10 cellular contexts compared by ENCODE assay signal in genomic region chr18:52694804-52695203, GRCh38.
DNase-seq lines count a peak whose midpoint lies in the region; ATAC-seq and TF ChIP-seq lines count a peak whose summit lies in the region.
"Had no signal": no experiment of that assay in that cellular context is flagged by ENCODE, and none has a peak within 500 bp of the region (broad histone marks: within the 10 kb centered on the region; RNA-seq: fewer than 3 reads in every experiment).

No MANE protein-coding gene starts in this region.

- DNase-seq in DMS153 treated with DMSO at 0.1 percent for 48 hours (lab: John Stamatoyannopoulos, UW; ENCODE audit: unreplicated experiment) (peak; percentile 7), DMS153 (lab: John Stamatoyannopoulos, UW) (no peak), Kasumi-1 (lab: John Stamatoyannopoulos, UW) (peak; percentile 13 to 40), choroid plexus epithelial cell (ENCODE audit: low read depth) (peak; percentile 24), osteocyte (ENCODE audit: extremely low spot score, unreplicated experiment) (no peak), NCI-H2029 (lab: John Stamatoyannopoulos, UW) (no peak)
- DNase-seq in T-helper 2 cell treated with Interferon-gamma antibody and Interleukin-4, amounts not matched to agents 5 μg/mL and 100 μg/mL, for 36 hours (ENCODE audit: low spot score): no peak
- DNase-seq: NCI-H187 treated with DMSO at 0.1 percent for 48 hours, tibial artery had no signal

- no peaks in the 10 kb centered on the region for H3K9me3 Mint-ChIP-seq in osteocyte (ENCODE audit: unreplicated experiment)
- H3K9me3 Mint-ChIP-seq in T-helper 2 cell treated with Interferon-gamma antibody and Interleukin-4, amounts not matched to agents 5 μg/mL and 100 μg/mL, for 36 hours: no peaks in the 10 kb centered on the region

- no peaks in the 10 kb centered on the region for H3K36me3 Mint-ChIP-seq in osteocyte (ENCODE audit: unreplicated experiment)
- H3K36me3 Mint-ChIP-seq in T-helper 2 cell treated with Interferon-gamma antibody and Interleukin-4, amounts not matched to agents 5 μg/mL and 100 μg/mL, for 36 hours (ENCODE audit: low read depth): no peaks in the 10 kb centered on the region

- ATAC-seq in HG03025 (IDR thresholded peaks at IDR 0.05; ENCODE audit: low FRiP score, unreplicated experiment): no peak

- no peaks in the 10 kb centered on the region for H3K4me1 Mint-ChIP-seq in osteocyte (ENCODE audit: unreplicated experiment)
- H3K4me1 Mint-ChIP-seq in T-helper 2 cell treated with Interferon-gamma antibody and Interleukin-4, amounts not matched to agents 5 μg/mL and 100 μg/mL, for 36 hours (ENCODE audit: low read depth): no peaks in the 10 kb centered on the region

- H3K4me3 ChIP-seq in choroid plexus epithelial cell (ENCODE audit: low read depth, low read length): no peak overlapping the region
- H3K4me3 ChIP-seq: tibial artery had no signal

- TF ChIP-seq CTCF in choroid plexus epithelial cell (conservative IDR thresholded peaks at IDR 0.05; ENCODE audit: low read depth, low read length) (peak; percentile 57), osteocyte (IDR thresholded peaks at IDR 0.05) (peak; percentile 45)

- H3K4me3 Mint-ChIP-seq in osteocyte (ENCODE audit: unreplicated experiment): no peak overlapping the region
- no peak overlapping the region for H3K4me3 Mint-ChIP-seq in T-helper 2 cell treated with Interferon-gamma antibody and Interleukin-4, amounts not matched to agents 5 μg/mL and 100 μg/mL, for 36 hours

- H3K27me3 Mint-ChIP-seq in osteocyte (ENCODE audit: unreplicated experiment): no peaks in the 10 kb centered on the region
- H3K27me3 Mint-ChIP-seq in T-helper 2 cell treated with Interferon-gamma antibody and Interleukin-4, amounts not matched to agents 5 μg/mL and 100 μg/mL, for 36 hours (ENCODE audit: low read depth): no peaks in the 10 kb centered on the region

- no peak overlapping the region for H3K27ac Mint-ChIP-seq in osteocyte (ENCODE audit: unreplicated experiment)
- no peak overlapping the region for H3K27ac Mint-ChIP-seq in T-helper 2 cell treated with Interferon-gamma antibody and Interleukin-4, amounts not matched to agents 5 μg/mL and 100 μg/mL, for 36 hours

Comparison
In these comparisons a context has a peak if more than half of its experiments do, and no peak if none do; other contexts are left out.
1. DNase-seq: peak in DMS153 treated with DMSO at 0.1 percent for 48 hours (single experiment), Kasumi-1 (2 of 2) and choroid plexus epithelial cell (single experiment); none in DMS153 (single experiment), osteocyte (single experiment), T-helper 2 cell treated with Interferon-gamma antibody and Interleukin-4, amounts not matched to agents 5 μg/mL and 100 μg/mL, for 36 hours (single experiment) and NCI-H2029 (single experiment).